17 cellular contexts compared by ENCODE assay signal in genomic region chr20:8829232-8829631, GRCh38.
DNase-seq lines count a peak whose midpoint lies in the region; ATAC-seq and TF ChIP-seq lines count a peak whose summit lies in the region.
"Had no signal": no experiment of that assay in that cellular context is flagged by ENCODE, and none has a peak within 500 bp of the region (broad histone marks: within the 10 kb centered on the region; RNA-seq: fewer than 3 reads in every experiment).

No MANE protein-coding gene starts in this region.

- no peaks in the 10 kb centered on the region for H3K9me2 ChIP-seq in Loucy (replicated peaks; ENCODE audit: low read depth, low read length)

- no peaks in the 10 kb centered on the region for H3K9me3 ChIP-seq in Loucy (ENCODE audit: insufficient read depth, low read depth, low read length)

- no peaks in the 10 kb centered on the region for H3K27me3 ChIP-seq in Loucy (ENCODE audit: insufficient read depth, low read length, poor library complexity, severe bottlenecking)
- H3K27me3 ChIP-seq: dorsolateral prefrontal cortex had no signal

- DNase-seq in DMS53 (lab: John Stamatoyannopoulos, UW): peak; percentile 19
- DNase-seq in DMS53 treated with DMSO at 0.1 percent for 48 hours (lab: John Stamatoyannopoulos, UW; ENCODE audit: unreplicated experiment): no peak
- DNase-seq in cerebellum (ENCODE audit: low spot score): peak; percentile 28
- DNase-seq in retinal pigment epithelial cell (ENCODE audit: low read depth): no peak
- DNase-seq in stimulated activated CD4-positive, alpha-beta T cell treated with anti-CD3 and anti-CD28 coated beads, Interleukin-4, amount 100 ng/mL, for 24 hours: no peak
- DNase-seq in GOT3 (lab: John Stamatoyannopoulos, UW): no peak
- DNase-seq: activated CD4-positive, alpha-beta T cell treated with anti-CD3 and anti-CD28 coated beads for 48 hours; activated T-cell treated with anti-CD3 and anti-CD28 coated beads, Interleukin-2, amount 50 U/mL, for 4 hours; mesenchymal stem cell; NCI-H1436 treated with DMSO at 0.1 percent for 48 hours; NCI-H510A treated with DMSO at 0.1 percent for 48 hours; stimulated activated naive CD8-positive, alpha-beta T cell treated with anti-CD3 and anti-CD28 coated beads, Interleukin-15, amount 100 ng/mL, for 72 hours; T-helper 17 cell had no signal

- no peak overlapping the region for H3K9ac ChIP-seq in Loucy (ENCODE audit: low read depth, low read length, poor library complexity, severe bottlenecking)

- H3K4me2 ChIP-seq in Loucy (ENCODE audit: low read depth, low read length, poor library complexity, severe bottlenecking): no peak overlapping the region
- H3K4me2 ChIP-seq: smooth muscle cell had no signal

- H3K4me1 ChIP-seq in Loucy (ENCODE audit: insufficient read depth, low read length, poor library complexity, severe bottlenecking): no peaks in the 10 kb centered on the region

- H4K20me1 ChIP-seq in Loucy (ENCODE audit: insufficient read depth, low read length, poor library complexity, severe bottlenecking): no peaks in the 10 kb centered on the region

- no peaks in the 10 kb centered on the region for H3K79me2 ChIP-seq in Loucy (ENCODE audit: insufficient read depth, low read length)

- H2AFZ ChIP-seq in Loucy (ENCODE audit: low read length): no peak overlapping the region

- no peaks in the 10 kb centered on the region for H3F3A ChIP-seq in Loucy (ENCODE audit: low read depth)

- ATAC-seq in HG02938 (IDR thresholded peaks at IDR 0.05; ENCODE audit: unreplicated experiment): no peak
- ATAC-seq: activated T-cell treated with anti-CD3 and anti-CD28 coated beads, Interleukin-2, amount 50 U/mL, for 4 hours; stimulated activated naive CD8-positive, alpha-beta T cell treated with anti-CD3 and anti-CD28 coated beads, Interleukin-15, amount 100 ng/mL, for 72 hours; T-helper 17 cell had no signal

- H3K4me3 ChIP-seq in Loucy (ENCODE audit: low read length, poor library complexity, severe bottlenecking) (no peak overlapping the region), retinal pigment epithelial cell (ENCODE audit: low read length) (no peak overlapping the region)
- H3K4me3 ChIP-seq: dorsolateral prefrontal cortex, smooth muscle cell had no signal

- TF ChIP-seq CTCF in Loucy (conservative IDR thresholded peaks at IDR 0.05; ENCODE audit: low read length): peak; percentile 48
- TF ChIP-seq CTCF in retinal pigment epithelial cell (conservative IDR thresholded peaks at IDR 0.05; ENCODE audit: low read depth, low read length): peak; percentile 38

- H3K36me3 ChIP-seq in Loucy (ENCODE audit: insufficient read depth, low read length): no peaks in the 10 kb centered on the region

Comparison
In these comparisons a context has a peak if more than half of its experiments do, and no peak if none do; other contexts are left out.
1. DNase-seq: peak in DMS53 (single experiment) and cerebellum (single experiment); none in DMS53 treated with DMSO at 0.1 percent for 48 hours (single experiment), retinal pigment epithelial cell (single experiment), stimulated activated CD4-positive, alpha-beta T cell treated with anti-CD3 and anti-CD28 coated beads, Interleukin-4, amount 100 ng/mL, for 24 hours (single experiment) and GOT3 (single experiment).